Comparison of ENCODE assay signal across 1 cellular context in genomic region chrX:130339408-130340222, GRCh38.
TF ChIP-seq lines count a peak whose summit lies in the region.

TSS of gene SLC25A14 (plus strand) at chrX:130339919. CDS start at chrX:130340279, 360 bp downstream.

TF ChIP-seq in K562, 482 proteins besides CTCF, POLR2A, EP300 and RAD21 (continued from another document and continues in another):
- TF ChIP-seq RREB1 (CRISPR knock-in tag; IDR thresholded peaks at IDR 0.05) (no peak), E2F6 (IDR thresholded peaks at IDR 0.05; ENCODE audit: borderline replicate concordance in 1 of 2, extremely low read depth in 1 of 2, insufficient read depth in 1 of 2, insufficient read length in 1 of 2, low read depth in 1 of 2, low read length in 1 of 2, poor library complexity in 1 of 2, severe bottlenecking in 1 of 2) (peak; percentile 48 to 72), ZNF395 (CRISPR knock-in tag; IDR thresholded peaks at IDR 0.05) (peak; percentile 50; the same call in 1 of the 2 replicates), ATF7 (IDR thresholded peaks at IDR 0.05) (peak; percentile 45; the same call in 1 of the 2 replicates), RFX1 (IDR thresholded peaks at IDR 0.05) (peak; percentile 96), BMI1 (IDR thresholded peaks at IDR 0.05; ENCODE audit: low read length) (peak; percentile 91), HDAC6 (IDR thresholded peaks at IDR 0.05; ENCODE audit: low read depth, low read length) (no peak), MBD2 (IDR thresholded peaks at IDR 0.05; ENCODE audit: borderline replicate concordance, low read depth) (peak; percentile 41; the same call in 1 of the 2 replicates), CHD4 (IDR thresholded peaks at IDR 0.05; ENCODE audit: insufficient read depth, insufficient replicate concordance, low read depth, low read length, poor library complexity, severe bottlenecking) (no peak), NFIC (IDR thresholded peaks at IDR 0.05) (no peak), CBFA2T2 (conservative IDR thresholded peaks at IDR 0.05) (no peak), ZNF384 (IDR thresholded peaks at IDR 0.05; ENCODE audit: low read depth, low read length) (no peak), E2F4 (CRISPR knock-in tag; IDR thresholded peaks at IDR 0.05; ENCODE audit: low read depth) (peak; percentile 64; the same call in 1 of the 2 replicates), SIX5 (IDR thresholded peaks at IDR 0.05; ENCODE audit: borderline replicate concordance in 1 of 2, insufficient read depth in 1 of 2, low read depth in 1 of 2, low read length in 2 of 2) (no peak), SREBF2 (CRISPR knock-in tag; IDR thresholded peaks at IDR 0.05) (no peak), ELF1 (tag; IDR thresholded peaks at IDR 0.05) (peak; percentile 95), MYC (IDR thresholded peaks at IDR 0.05; ENCODE audit: low read depth, low read length) (no peak), MYC (CRISPR knock-in tag; IDR thresholded peaks at IDR 0.05; ENCODE audit: borderline replicate concordance, low read depth) (no peak), NFYB (IDR thresholded peaks at IDR 0.05; ENCODE audit: extremely low read depth, insufficient read length) (no peak), MCM3 (IDR thresholded peaks at IDR 0.05) (no peak), SMARCA4 (IDR thresholded peaks at IDR 0.05) (no peak), GABPB2 (CRISPR knock-in tag; conservative IDR thresholded peaks at IDR 0.05) (no peak), PYGO2 (tag; IDR thresholded peaks at IDR 0.05) (no peak), PHB (CRISPR knock-in tag; IDR thresholded peaks at IDR 0.05) (no peak), ZBTB11 (CRISPR knock-in tag; IDR thresholded peaks at IDR 0.05) (peak in 2 of 3 experiments; percentile 40 to 89; a peak in 2 of 6 replicates), HMGN3 (IDR thresholded peaks at IDR 0.05; ENCODE audit: borderline replicate concordance, extremely low read depth, insufficient read length, low read depth, low read length) (peak; percentile 50), FOXP4 (CRISPR knock-in tag; IDR thresholded peaks at IDR 0.05; ENCODE audit: borderline replicate concordance) (no peak), KHSRP (IDR thresholded peaks at IDR 0.05) (no peak), JUND (IDR thresholded peaks at IDR 0.05; ENCODE audit: borderline replicate concordance, low read depth, low read length) (0 out of 2 replicates have a peak, but pooled peaks have one; percentile 25), JUND (tag; IDR thresholded peaks at IDR 0.05; ENCODE audit: borderline replicate concordance, low read depth, low read length) (no peak; the same call in 2 of the 3 replicates), ZKSCAN3 (CRISPR knock-in tag; IDR thresholded peaks at IDR 0.05) (no peak), CAMTA2 (CRISPR knock-in tag; conservative IDR thresholded peaks at IDR 0.05) (no peak), E2F8 (IDR thresholded peaks at IDR 0.05; ENCODE audit: low read depth, partially characterized antibody) (peak; percentile 78), GTF2F1 (IDR thresholded peaks at IDR 0.05; ENCODE audit: low read depth, low read length) (no peak), ZNF280B (CRISPR knock-in tag; IDR thresholded peaks at IDR 0.05) (no peak), ZBTB7A (IDR thresholded peaks at IDR 0.05; ENCODE audit: borderline replicate concordance, control insufficient read depth, low read depth, low read length) (peak; percentile 80; the same call in 1 of the 2 replicates), POLR3G (IDR thresholded peaks at IDR 0.05; ENCODE audit: extremely low read depth, insufficient read length, insufficient replicate concordance) (no peak), ZNF316 (IDR thresholded peaks at IDR 0.05) (no peak), CREB5 (CRISPR knock-in tag; IDR thresholded peaks at IDR 0.05) (no peak), CREBBP (IDR thresholded peaks at IDR 0.05; ENCODE audit: low read depth, low read length) (no peak), EWSR1 (IDR thresholded peaks at IDR 0.05; ENCODE audit: borderline replicate concordance, low read depth, partially characterized antibody) (no peak)
